In the genomic region with DNA sequence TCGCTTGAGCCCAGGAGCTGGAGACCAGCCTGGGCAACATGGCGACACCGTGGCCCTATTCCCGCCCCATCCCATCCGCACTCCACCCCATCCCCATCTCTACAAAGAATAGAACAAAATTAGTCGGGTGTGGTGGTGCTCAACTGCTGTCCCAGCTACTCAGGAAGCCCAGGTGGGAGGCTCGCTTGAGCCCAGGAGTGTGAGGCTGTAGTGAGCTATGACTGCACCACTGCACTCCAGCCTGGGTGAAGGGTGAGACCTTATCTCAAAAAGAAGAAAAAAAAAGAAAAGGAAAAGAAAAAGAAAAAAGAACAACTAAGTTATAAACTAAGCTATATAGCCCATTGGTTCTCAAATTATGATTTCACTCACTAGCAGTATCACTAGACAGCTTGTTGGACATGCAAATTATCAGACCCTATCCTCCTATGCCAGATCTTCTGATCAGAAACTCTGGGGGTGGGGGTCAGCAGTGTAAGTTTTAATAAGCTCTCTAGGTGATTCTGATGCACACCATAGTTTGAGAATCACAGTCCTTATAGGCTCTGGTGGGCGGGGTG, we compare ENCODE assay signal across 8 cellular contexts. TPM values are rescaled to one million over a fixed set of nuclear protein-coding genes. Genes with fewer than 3 reads are reported as not detected.
DNase-seq lines count a peak whose midpoint lies in the region; ATAC-seq and TF ChIP-seq lines count a peak whose summit lies in the region.

No MANE protein-coding gene starts in this region.

- H3K4me1 Mint-ChIP-seq in osteocyte (ENCODE audit: unreplicated experiment): peaks cover 28% of the 10 kb centered on the region

- no peaks in the 10 kb centered on the region for H3K9me3 Mint-ChIP-seq in osteocyte (ENCODE audit: unreplicated experiment)

- H3K4me3 ChIP-seq in GM08714 (ENCODE audit: low read length) (peak overlapping the region; percentile 2; the same call in 1 of the 2 replicates), LNCaP clone FGC (ENCODE audit: low read depth, low read length) (peak overlapping the region; percentile 89)

- H3K27ac Mint-ChIP-seq in osteocyte (ENCODE audit: unreplicated experiment): peak overlapping the region; percentile 99

- peaks cover 12% of the 10 kb centered on the region for H3K36me3 Mint-ChIP-seq in osteocyte (ENCODE audit: unreplicated experiment)

- DNase-seq in LNCaP clone FGC (ENCODE audit: low read depth) (no peak), dermis blood vessel endothelial cell (peak; percentile 7), osteocyte (ENCODE audit: extremely low spot score, unreplicated experiment) (no peak), NCI-H524 treated with DMSO at 0.1 percent for 48 hours (lab: John Stamatoyannopoulos, UW) (no peak), GM19238 (ENCODE audit: insufficient read length, low spot score) (no peak)
- DNase-seq in NK-92 treated with Interleukin-12 subunit alpha and Interleukin-12 subunit beta, amount 100 ng/mL, for 24 hours (lab: John Stamatoyannopoulos, UW): no peak

- no peaks in the 10 kb centered on the region for H3K27me3 Mint-ChIP-seq in osteocyte (ENCODE audit: unreplicated experiment)

- no peak for ATAC-seq in HG03139 (IDR thresholded peaks at IDR 0.05; ENCODE audit: unreplicated experiment)

- TF ChIP-seq CTCF in LNCaP clone FGC (IDR thresholded peaks at IDR 0.05; ENCODE audit: control insufficient read depth, extremely low read depth, insufficient read depth) (no peak), osteocyte (IDR thresholded peaks at IDR 0.05) (no peak)

- peak overlapping the region; percentile 100 for H3K4me3 Mint-ChIP-seq in osteocyte (ENCODE audit: unreplicated experiment)

RNA-seq across cellular contexts. Expression of a gene that starts 0.5 kb away (rescaled TPM):
- total RNA-seq in dermis blood vessel endothelial cell (70.3 and 81.1 TPM in 2 replicates), osteocyte (55.4 and 55.5 TPM in 2 replicates)

RNA-seq across cellular contexts. Expression of a gene that starts 59.4 kb away (rescaled TPM):
- 95.6 and 136 TPM in 2 replicates for total RNA-seq in dermis blood vessel endothelial cell
- 110 and 114 TPM in 2 replicates for total RNA-seq in osteocyte
